8 cellular contexts compared by ENCODE assay signal in the genomic region with DNA sequence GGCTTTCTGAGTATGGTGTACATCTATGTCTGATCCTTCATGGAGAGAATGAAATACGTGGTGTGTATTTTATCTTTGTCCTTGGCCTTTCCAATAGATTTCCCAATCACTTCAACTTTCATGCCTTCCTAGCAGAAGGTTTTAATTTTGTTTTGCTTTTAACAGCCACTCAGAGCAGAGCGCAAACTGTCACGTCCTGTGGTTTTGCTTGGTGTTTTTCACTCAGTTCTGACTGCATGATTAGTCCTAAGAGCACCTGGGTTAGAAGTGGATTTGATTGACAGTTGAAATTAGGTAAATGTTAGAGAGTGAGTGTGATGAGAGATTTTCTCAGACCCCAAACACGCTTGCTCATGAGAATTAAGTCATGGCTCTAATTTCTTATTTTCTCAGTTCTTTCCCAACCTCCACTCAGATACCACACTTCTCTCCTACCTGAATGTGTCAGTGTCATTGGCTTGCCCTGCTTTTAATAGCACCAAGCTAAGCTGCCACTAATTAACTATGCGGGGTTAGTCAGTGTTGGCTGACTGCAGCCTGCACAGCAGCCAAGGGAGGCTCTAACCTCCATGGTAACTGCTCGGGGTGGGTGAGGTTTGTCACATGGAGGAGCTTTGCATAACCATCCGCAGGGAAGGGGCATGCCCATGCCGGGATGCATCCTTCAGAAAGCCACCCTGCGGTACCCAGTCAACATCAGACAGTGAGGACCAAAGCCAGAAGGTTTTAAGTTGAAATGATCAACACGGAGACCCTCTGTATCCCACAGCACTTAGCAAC.
A peak's percentile ranks its signal among the peaks of the same experiment; 100 is the strongest.
DNase-seq lines count a peak whose midpoint lies in the region; ATAC-seq and TF ChIP-seq lines count a peak whose summit lies in the region.

No MANE protein-coding gene starts in this region.

- H3K9me3 ChIP-seq in osteoblast (ENCODE audit: low read depth, low read length): no peaks in the 10 kb centered on the region

- H3K36me3 ChIP-seq in osteoblast (ENCODE audit: insufficient read depth, low read length): no peaks in the 10 kb centered on the region

- no peaks in the 10 kb centered on the region for H4K20me1 ChIP-seq in osteoblast (ENCODE audit: insufficient read depth, low read length)

- H3K4me1 Mint-ChIP-seq in activated naive CD8-positive, alpha-beta T cell (ENCODE audit: low read depth): peaks cover 28% of the 10 kb centered on the region
- peaks cover 12% of the 10 kb centered on the region for H3K4me1 Mint-ChIP-seq in memory B cell

- H3K36me3 Mint-ChIP-seq in activated naive CD8-positive, alpha-beta T cell: no peaks in the 10 kb centered on the region
- H3K36me3 Mint-ChIP-seq in memory B cell: no peaks in the 10 kb centered on the region

- H3K27me3 ChIP-seq in osteoblast (ENCODE audit: insufficient read depth, low read length): no peaks in the 10 kb centered on the region

- H3K9me3 Mint-ChIP-seq in activated naive CD8-positive, alpha-beta T cell (ENCODE audit: low read depth): no peaks in the 10 kb centered on the region
- H3K9me3 Mint-ChIP-seq in memory B cell: no peaks in the 10 kb centered on the region

- no peak for TF ChIP-seq CTCF in osteoblast (IDR thresholded peaks at IDR 0.05; ENCODE audit: extremely low read depth, low read depth, low read length)

- no peak for TF ChIP-seq POLR2A in GM18505 (IDR thresholded peaks at IDR 0.05; ENCODE audit: borderline replicate concordance, extremely low read depth, insufficient read depth, insufficient read length)

- H2AFZ ChIP-seq in osteoblast (ENCODE audit: low read length): no peak overlapping the region

- H3K4me3 Mint-ChIP-seq in activated naive CD8-positive, alpha-beta T cell: peak overlapping the region; percentile 73
- peak overlapping the region; percentile 2 for H3K4me3 Mint-ChIP-seq in memory B cell

- ATAC-seq in GM18505 (IDR thresholded peaks at IDR 0.05; ENCODE audit: unreplicated experiment): peak; percentile 93
- peak; percentile 84 for ATAC-seq in GM21423 (IDR thresholded peaks at IDR 0.05; ENCODE audit: unreplicated experiment)
- peak; percentile 80 for ATAC-seq in HG03575 (IDR thresholded peaks at IDR 0.05; ENCODE audit: extremely low read depth, insufficient number of reproducible peaks, low FRiP score, unreplicated experiment)
- peak; percentile 86 for ATAC-seq in memory B cell (ENCODE audit: low read depth)

- no peak overlapping the region for H3K4me2 ChIP-seq in osteoblast (ENCODE audit: insufficient read depth, low read length)

- no peak overlapping the region for H3K4me3 ChIP-seq in osteoblast (ENCODE audit: insufficient read depth, low read length)

- H3K79me2 ChIP-seq in osteoblast (ENCODE audit: insufficient read depth, low read length): no peaks in the 10 kb centered on the region

- H3K27ac Mint-ChIP-seq in activated naive CD8-positive, alpha-beta T cell: peak overlapping the region; percentile 84
- peak overlapping the region; percentile 31 for H3K27ac Mint-ChIP-seq in memory B cell

- H3K4me1 ChIP-seq in osteoblast (ENCODE audit: insufficient read depth, low read length): peaks cover 43% of the 10 kb centered on the region

- H3K27me3 Mint-ChIP-seq in activated naive CD8-positive, alpha-beta T cell: no peaks in the 10 kb centered on the region
- peaks cover 4% of the 10 kb centered on the region for H3K27me3 Mint-ChIP-seq in memory B cell

- no peak overlapping the region for H3K27ac ChIP-seq in osteoblast (ENCODE audit: low read depth, low read length)

- DNase-seq in memory B cell (ENCODE audit: low spot score in 2 of 2) (no peak), pons (ENCODE audit: low spot score) (no peak), osteoblast (ENCODE audit: insufficient read length, low spot score, missing footprints) (no peak), SKM-1 (lab: John Stamatoyannopoulos, UW; ENCODE audit: unreplicated experiment) (no peak)
